Comparison of ENCODE assay signal across 25 cellular contexts in genomic region chr5:178441486-178442270, GRCh38.
"Had no signal": no experiment of that assay in that cellular context is flagged by ENCODE, and none has a peak within 500 bp of the region (broad histone marks: within the 10 kb centered on the region; RNA-seq: fewer than 3 reads in every experiment).

No MANE protein-coding gene starts in this region.

- H3K4me3 ChIP-seq: breast epithelium, dorsolateral prefrontal cortex, hepatocyte, left lung, testis, upper lobe of left lung had no signal

- H3K9me3 Mint-ChIP-seq: activated CD4-positive, alpha-beta memory T cell treated with anti-CD3 and anti-CD28 coated beads, Interleukin-2, amount 10 ng/mL, durations not matched to agents 7 days and 5 days; activated CD4-positive, alpha-beta T cell treated with anti-CD3 and anti-CD28 coated beads, Interleukin-2, amount 10 ng/mL, durations not matched to agents 24 days and 14 days; activated naive CD8-positive, alpha-beta T cell treated with anti-CD3 and anti-CD28 coated beads for 36 hours; central memory CD8-positive, alpha-beta T cell; immature natural killer cell; natural killer cell treated with Interleukin-12 subunit alpha and Interleukin-12 subunit beta and Interleukin-15 and Interleukin-18, amount 100 ng/mL, for 72 hours; stimulated activated naive B cell treated with anti-CD40 and anti-IgM and Interleukin-4, amounts not matched to agents 10 μg/mL and 1 μg/mL and 100 μg/mL, for 72 hours; T-cell; T-helper 2 cell treated with Interferon-gamma antibody and Interleukin-4, amounts not matched to agents 5 μg/mL and 100 μg/mL, for 36 hours had no signal

- H3K9me3 ChIP-seq: breast epithelium, left lung, testis, upper lobe of left lung had no signal

- H3K4me2 ChIP-seq: hepatocyte had no signal

- H3K27ac Mint-ChIP-seq: activated CD4-positive, alpha-beta memory T cell treated with anti-CD3 and anti-CD28 coated beads, Interleukin-2, amount 10 ng/mL, durations not matched to agents 7 days and 5 days; activated CD4-positive, alpha-beta T cell treated with anti-CD3 and anti-CD28 coated beads, Interleukin-2, amount 10 ng/mL, durations not matched to agents 24 days and 14 days; activated naive CD8-positive, alpha-beta T cell treated with anti-CD3 and anti-CD28 coated beads for 36 hours; immature natural killer cell; natural killer cell treated with Interleukin-12 subunit alpha and Interleukin-12 subunit beta and Interleukin-15 and Interleukin-18, amount 100 ng/mL, for 72 hours; stimulated activated naive B cell treated with anti-CD40 and anti-IgM and Interleukin-4, amounts not matched to agents 10 μg/mL and 1 μg/mL and 100 μg/mL, for 72 hours; T-cell; T-helper 2 cell treated with Interferon-gamma antibody and Interleukin-4, amounts not matched to agents 5 μg/mL and 100 μg/mL, for 36 hours had no signal

- ATAC-seq: activated CD4-positive, CD25-positive, alpha-beta regulatory T cell treated with anti-CD3 and anti-CD28 coated beads, Interleukin-2, amount 50 U/mL, for 24 hours; foreskin keratinocyte; left lung; natural killer cell treated with Interleukin-12 subunit alpha and Interleukin-12 subunit beta and Interleukin-15 and Interleukin-18, amount 100 ng/mL, for 72 hours; T-cell had no signal

- H3K27me3 ChIP-seq: breast epithelium, hepatocyte, left lung, testis, upper lobe of left lung had no signal

- H3K36me3 ChIP-seq: breast epithelium, left lung, upper lobe of left lung had no signal

- H3K36me3 Mint-ChIP-seq: activated naive CD8-positive, alpha-beta T cell treated with anti-CD3 and anti-CD28 coated beads for 36 hours; immature natural killer cell; natural killer cell treated with Interleukin-12 subunit alpha and Interleukin-12 subunit beta and Interleukin-15 and Interleukin-18, amount 100 ng/mL, for 72 hours; stimulated activated naive B cell treated with anti-CD40 and anti-IgM and Interleukin-4, amounts not matched to agents 10 μg/mL and 1 μg/mL and 100 μg/mL, for 72 hours; T-cell had no signal

- H3K27ac ChIP-seq: breast epithelium, dorsolateral prefrontal cortex, epithelial cell of prostate, foreskin keratinocyte, hepatocyte, left lung, testis, upper lobe of left lung, VCaP had no signal

- H3K4me1 ChIP-seq: breast epithelium, foreskin keratinocyte, left lung, testis, upper lobe of left lung had no signal

- H3K4me3 Mint-ChIP-seq: activated CD4-positive, alpha-beta memory T cell treated with anti-CD3 and anti-CD28 coated beads, Interleukin-2, amount 10 ng/mL, durations not matched to agents 7 days and 5 days; activated CD4-positive, alpha-beta T cell treated with anti-CD3 and anti-CD28 coated beads, Interleukin-2, amount 10 ng/mL, durations not matched to agents 24 days and 14 days; activated naive CD8-positive, alpha-beta T cell treated with anti-CD3 and anti-CD28 coated beads for 36 hours; central memory CD8-positive, alpha-beta T cell; immature natural killer cell; natural killer cell treated with Interleukin-12 subunit alpha and Interleukin-12 subunit beta and Interleukin-15 and Interleukin-18, amount 100 ng/mL, for 72 hours; stimulated activated naive B cell treated with anti-CD40 and anti-IgM and Interleukin-4, amounts not matched to agents 10 μg/mL and 1 μg/mL and 100 μg/mL, for 72 hours; T-cell; T-helper 2 cell treated with Interferon-gamma antibody and Interleukin-4, amounts not matched to agents 5 μg/mL and 100 μg/mL, for 36 hours had no signal

- H3K27me3 Mint-ChIP-seq: stimulated activated naive B cell treated with anti-CD40 and anti-IgM and Interleukin-4, amounts not matched to agents 10 μg/mL and 1 μg/mL and 100 μg/mL, for 72 hours had no signal

- H3K4me1 Mint-ChIP-seq: activated CD4-positive, alpha-beta T cell treated with anti-CD3 and anti-CD28 coated beads, Interleukin-2, amount 10 ng/mL, durations not matched to agents 24 days and 14 days; central memory CD8-positive, alpha-beta T cell; immature natural killer cell had no signal

- DNase-seq: activated CD4-positive, alpha-beta memory T cell treated with anti-CD3 and anti-CD28 coated beads, Interleukin-2, amount 10 ng/mL, durations not matched to agents 7 days and 5 days; activated CD4-positive, alpha-beta T cell treated with anti-CD3 and anti-CD28 coated beads, Interleukin-2, amount 10 ng/mL, durations not matched to agents 24 days and 14 days; activated naive CD4-positive, alpha-beta T cell treated with Interleukin-2 at 50 U/mL for 16 hours; activated naive CD8-positive, alpha-beta T cell treated with anti-CD3 and anti-CD28 coated beads for 36 hours; activated T-cell treated with anti-CD3 and anti-CD28 coated beads, Interleukin-2, amount 50 U/mL, for 1 hour; dorsolateral prefrontal cortex; foreskin keratinocyte; immature natural killer cell; left lung; midbrain; occipital lobe; stimulated activated CD4-positive, alpha-beta T cell treated with anti-CD3 and anti-CD28 coated beads, Interleukin-2, amount 100 ng/mL, for 48 hours; stimulated activated CD8-positive, alpha-beta memory T cell treated with anti-CD3 and anti-CD28 coated beads, Interleukin-4, amount 100 ng/mL, for 48 hours; stimulated activated naive B cell treated with anti-CD40 and anti-IgM and Interleukin-4, amounts not matched to agents 10 μg/mL and 1 μg/mL and 100 μg/mL, for 72 hours; testis; upper lobe of left lung had no signal
